In the genomic region with DNA sequence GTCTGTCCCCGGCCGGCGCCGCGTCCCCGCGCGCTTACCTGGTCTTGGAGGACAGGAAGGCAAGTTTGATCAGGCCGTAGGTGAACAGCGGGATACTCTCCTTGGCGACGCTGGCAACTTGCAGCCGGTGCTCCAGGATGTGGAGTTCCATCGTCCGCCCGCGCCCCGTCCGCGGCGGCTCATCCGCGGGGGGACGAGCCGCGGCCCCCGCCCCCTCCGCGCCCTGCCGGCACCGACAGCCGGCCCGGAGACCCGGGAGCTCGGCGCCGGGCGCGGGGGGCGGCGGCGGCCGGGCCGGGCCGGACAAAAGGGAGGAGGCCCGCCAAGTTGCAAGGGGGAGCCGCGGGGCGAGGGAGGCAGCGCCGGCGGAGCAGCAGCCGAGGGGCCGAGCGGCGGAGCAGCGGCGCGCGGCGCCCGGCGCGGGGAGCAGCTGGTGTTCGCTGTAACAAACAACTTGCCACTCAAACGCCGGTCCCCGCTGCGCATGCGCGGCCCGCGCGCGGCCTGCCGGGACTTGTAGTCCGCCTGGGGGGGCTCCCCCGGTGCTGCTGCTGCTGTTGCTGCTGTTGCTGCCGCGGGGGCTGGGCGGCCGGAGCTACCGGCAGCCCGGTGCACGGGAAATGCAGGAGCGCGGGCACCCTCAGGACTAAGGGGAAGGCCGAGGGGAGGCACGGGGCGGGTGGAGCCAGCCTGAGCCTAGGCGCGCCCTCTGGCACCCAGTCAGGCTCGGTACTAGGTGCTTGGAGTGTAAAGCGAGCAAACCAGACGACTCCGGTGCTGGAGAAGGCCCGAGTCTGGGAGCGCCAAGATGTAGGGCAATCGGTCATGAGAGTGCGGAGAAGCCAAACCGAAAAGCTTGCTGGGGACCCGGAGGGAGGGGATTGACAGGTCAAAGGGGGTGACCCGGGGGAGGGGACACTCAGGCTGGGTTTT, we compare ENCODE assay signal across 8 cellular contexts.
DNase-seq lines count a peak whose midpoint lies in the region; ATAC-seq, FAIRE-seq and TF ChIP-seq lines count a peak whose summit lies in the region.
"Not testable (repeated sequence)": the region's sequence is repeated elsewhere in the genome, so short reads cannot be mapped to it uniquely, and the experiment has no call there.

No MANE protein-coding gene starts in this region.

- not testable (repeated sequence) for TF ChIP-seq RAD21 in K562 (CRISPR knock-in tag; conservative IDR thresholded peaks at IDR 0.05 in 1 of 2, IDR thresholded peaks at IDR 0.05 in 1 of 2)

- TF ChIP-seq CTCF in K562 (IDR thresholded peaks at IDR 0.05 in 2 of 3, conservative IDR thresholded peaks at IDR 0.05 in 1 of 3; ENCODE audit: insufficient read depth in 2 of 3, low read depth in 1 of 3, low read length in 3 of 3); lung (IDR thresholded peaks at IDR 0.05; ENCODE audit: control extremely low read depth, extremely low read depth): not testable (repeated sequence)

- not testable (repeated sequence) for BruUV-seq in K562 (replicated peaks; lab: Mats Ljungman, UMichigan)

- not testable (repeated sequence) for H3K9me3 Mint-ChIP-seq in CD4-positive, alpha-beta memory T cell; activated CD4-positive, alpha-beta memory T cell treated with anti-CD3 and anti-CD28 coated beads, Interleukin-2, amount 10 ng/mL, durations not matched to agents 7 days and 5 days

- not testable (repeated sequence) for FAIRE-seq in K562 (lab: Jason Lieb, UNC)

- H3K36me3 ChIP-seq in CD4-positive, alpha-beta memory T cell (ENCODE audit: insufficient read depth, low read length); K562 (ENCODE audit: control insufficient read depth, insufficient read depth, low read length); lung (ENCODE audit: control insufficient read depth in 2 of 2, insufficient read depth in 2 of 2, low read length in 2 of 2): not testable (repeated sequence)

- H3K27me3 Mint-ChIP-seq in CD4-positive, alpha-beta memory T cell; activated CD4-positive, alpha-beta memory T cell treated with anti-CD3 and anti-CD28 coated beads, Interleukin-2, amount 10 ng/mL, durations not matched to agents 7 days and 5 days: not testable (repeated sequence)

- intact Hi-C loops in CD4-positive, alpha-beta memory T cell (cut with micrococcal nuclease); K562 (cut with micrococcal nuclease): not testable (repeated sequence)

- peak; percentile 94 for ATAC-seq in GM19463 (IDR thresholded peaks at IDR 0.05; ENCODE audit: unreplicated experiment)
- ATAC-seq in HG02852 (IDR thresholded peaks at IDR 0.05; ENCODE audit: unreplicated experiment): peak; percentile 92
- peak; percentile 97 for ATAC-seq in HG03521 (IDR thresholded peaks at IDR 0.05; ENCODE audit: unreplicated experiment)
- ATAC-seq in K562: peak; percentile 70
- ATAC-seq in lung (ENCODE audit: insufficient read depth, low FRiP score): peak; percentile 96

- DNase-seq in CD4-positive, alpha-beta memory T cell: peak; percentile 57 to 68 (median 65)
- peak; percentile 59 for DNase-seq in activated CD4-positive, alpha-beta memory T cell treated with anti-CD3 and anti-CD28 coated beads, Interleukin-2, amount 10 ng/mL, durations not matched to agents 7 days and 5 days
- not testable (repeated sequence) for DNase-seq in K562 (ENCODE audit: extremely low read depth in 1 of 4, low spot score in 3 of 4)
- peak; percentile 37 for DNase-seq in lung (ENCODE audit: low spot score)
- peak in 2 of 3 experiments; percentile 17 to 44 for DNase-seq in stimulated activated CD4-positive, alpha-beta T cell treated with anti-CD3 and anti-CD28 coated beads, TNF-alpha, amount 100 ng/mL, for 24 hours (ENCODE audit: low read depth in 3 of 3)

- not testable (repeated sequence) for H3K4me2 ChIP-seq in K562 (ENCODE audit: insufficient read depth, low read length)

- not testable (repeated sequence) for TF ChIP-seq POLR2A in K562 (conservative IDR thresholded peaks at IDR 0.05)

- H3K4me1 ChIP-seq in CD4-positive, alpha-beta memory T cell (ENCODE audit: insufficient read depth, low read length); K562 (replicated peaks in 1 of 2; ENCODE audit: control insufficient read depth in 2 of 2, insufficient read depth in 2 of 2, low read length in 2 of 2); lung (ENCODE audit: control insufficient read depth in 2 of 2, insufficient read depth in 2 of 2, low read length in 2 of 2): not testable (repeated sequence)

- in situ Hi-C loops in K562 (cut with MboI): loop anchor here (10.0 to 25.0 kb wide), 2 partner anchors 175 to 273 kb away; a partner anchor contains a TSS

- CTCF ChIA-PET in CD4-positive, alpha-beta memory T cell (lab: Charles Lee; ENCODE audit: partially characterized antibody); activated CD4-positive, alpha-beta memory T cell treated with anti-CD3 and anti-CD28 coated beads, Interleukin-2, amount 10 ng/mL, durations not matched to agents 7 days and 5 days (lab: Charles Lee); K562 (lab: Yijun Ruan, JAX; ENCODE audit: low intra/inter-chr PET ratio): not testable (repeated sequence)

- H3K27ac Mint-ChIP-seq in CD4-positive, alpha-beta memory T cell; activated CD4-positive, alpha-beta memory T cell treated with anti-CD3 and anti-CD28 coated beads, Interleukin-2, amount 10 ng/mL, durations not matched to agents 7 days and 5 days: not testable (repeated sequence)

- not testable (repeated sequence) for H3K4me1 Mint-ChIP-seq in CD4-positive, alpha-beta memory T cell; activated CD4-positive, alpha-beta memory T cell treated with anti-CD3 and anti-CD28 coated beads, Interleukin-2, amount 10 ng/mL, durations not matched to agents 7 days and 5 days

- not testable (repeated sequence) for H3K9me3 ChIP-seq in CD4-positive, alpha-beta memory T cell (ENCODE audit: control insufficient read depth in 1 of 2, low read length in 2 of 2); K562 (replicated peaks; ENCODE audit: control insufficient read depth, insufficient read depth, low read depth, low read length); lung (ENCODE audit: control insufficient read depth in 2 of 2, insufficient read depth in 1 of 2, low read length in 1 of 2)

- POLR2A ChIA-PET in CD4-positive, alpha-beta memory T cell (lab: Charles Lee; ENCODE audit: partially characterized antibody); activated CD4-positive, alpha-beta memory T cell treated with anti-CD3 and anti-CD28 coated beads, Interleukin-2, amount 10 ng/mL, durations not matched to agents 7 days and 5 days (lab: Charles Lee); K562 (lab: Yijun Ruan, JAX): not testable (repeated sequence)

- H3K36me3 Mint-ChIP-seq in CD4-positive, alpha-beta memory T cell; activated CD4-positive, alpha-beta memory T cell treated with anti-CD3 and anti-CD28 coated beads, Interleukin-2, amount 10 ng/mL, durations not matched to agents 7 days and 5 days (ENCODE audit: low read depth): not testable (repeated sequence)

- WGBS in K562 (ENCODE audit: insufficient coverage, low coverage, missing lambda C conversion rate): no CpG with 5 or more reads among the region's 103 CpGs
- 2% methylated on average over 13 of the region's 103 CpGs; no CpG with 5 or more reads in 1 of the 2 donors for WGBS in lung, 2 donors

- not testable (repeated sequence) for H3K9ac ChIP-seq in K562 (ENCODE audit: insufficient read depth in 1 of 2, low read depth in 2 of 2, low read length in 2 of 2)

- H2AFZ ChIP-seq in K562 (ENCODE audit: low read depth, low read length): not testable (repeated sequence)

- TF ChIP-seq EP300 in K562 (IDR thresholded peaks at IDR 0.05; ENCODE audit: low read length): not testable (repeated sequence)

- H3K27ac ChIP-seq in CD4-positive, alpha-beta memory T cell (ENCODE audit: low read depth, low read length); K562 (ENCODE audit: extremely low read depth, low read depth, low read length); lung (ENCODE audit: low read depth in 1 of 2, low read length in 1 of 2): not testable (repeated sequence)

- not testable (repeated sequence) for H3K4me3 ChIP-seq in CD4-positive, alpha-beta memory T cell (ENCODE audit: low read length in 2 of 2); K562; lung

- not testable (repeated sequence) for H3K9me1 ChIP-seq in K562 (ENCODE audit: control insufficient read depth, insufficient read depth, low read length)

- H3K27me3 ChIP-seq in CD4-positive, alpha-beta memory T cell (ENCODE audit: insufficient read depth, low read length); K562 (ENCODE audit: control insufficient read depth in 2 of 2, insufficient read depth in 2 of 2, low read length in 2 of 2); lung (ENCODE audit: control insufficient read depth, insufficient read depth): not testable (repeated sequence)

- H3K79me2 ChIP-seq in K562 (ENCODE audit: control insufficient read depth, insufficient read depth, low read length): not testable (repeated sequence)

- peak overlapping the region in 5 of 8 donors; percentile 27 to 50 (median 42) for H3K4me3 Mint-ChIP-seq in CD4-positive, alpha-beta memory T cell
- peak overlapping the region; percentile 30 for H3K4me3 Mint-ChIP-seq in activated CD4-positive, alpha-beta memory T cell treated with anti-CD3 and anti-CD28 coated beads, Interleukin-2, amount 10 ng/mL, durations not matched to agents 7 days and 5 days

- H4K20me1 ChIP-seq in K562 (replicated peaks; ENCODE audit: control insufficient read depth, insufficient read depth, low read length): not testable (repeated sequence)

TF ChIP-seq in K562, 482 proteins besides CTCF, POLR2A, EP300 and RAD21 (continues in another document):
- TF ChIP-seq, protein P1, sequence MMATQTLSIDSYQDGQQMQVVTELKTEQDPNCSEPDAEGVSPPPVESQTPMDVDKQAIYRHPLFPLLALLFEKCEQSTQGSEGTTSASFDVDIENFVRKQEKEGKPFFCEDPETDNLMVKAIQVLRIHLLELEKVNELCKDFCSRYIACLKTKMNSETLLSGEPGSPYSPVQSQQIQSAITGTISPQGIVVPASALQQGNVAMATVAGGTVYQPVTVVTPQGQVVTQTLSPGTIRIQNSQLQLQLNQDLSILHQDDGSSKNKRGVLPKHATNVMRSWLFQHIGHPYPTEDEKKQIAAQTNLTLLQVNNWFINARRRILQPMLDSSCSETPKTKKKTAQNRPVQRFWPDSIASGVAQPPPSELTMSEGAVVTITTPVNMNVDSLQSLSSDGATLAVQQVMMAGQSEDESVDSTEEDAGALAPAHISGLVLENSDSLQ (IDR thresholded peaks at IDR 0.05): peak; percentile 51
- TF ChIP-seq MEIS2 (IDR thresholded peaks at IDR 0.05; ENCODE audit: partially characterized antibody): peak; percentile 62
